In genomic region chr6:156778615-156779205, GRCh38 we compare ENCODE assay signal across 8 cellular contexts. TPM values are rescaled to one million over a fixed set of nuclear protein-coding genes. Genes with fewer than 3 reads are reported as not detected.
A peak's percentile ranks its signal among the peaks of the same experiment; 100 is the strongest.
DNase-seq lines count a peak whose midpoint lies in the region; ATAC-seq and TF ChIP-seq lines count a peak whose summit lies in the region.

No MANE protein-coding gene starts in this region.

- CTCF ChIA-PET in activated CD8-positive, alpha-beta memory T cell treated with anti-CD3 and anti-CD28 coated beads, Interleukin-2, amount 10 ng/mL, durations not matched to agents 7 days and 5 days (lab: Charles Lee) = interaction anchor here (0.6 kb wide), 1 partner anchor 95 kb away, joined by 5 read pairs; no protein-coding TSS in a partner anchor

- H3K4me3 Mint-ChIP-seq in activated CD8-positive, alpha-beta memory T cell treated with anti-CD3 and anti-CD28 coated beads, Interleukin-2, amount 10 ng/mL, durations not matched to agents 7 days and 5 days = peak overlapping the region; percentile 63
- H3K4me3 Mint-ChIP-seq in stimulated activated memory B cell treated with anti-CD40 and anti-IgM and Interleukin-4, amounts not matched to agents 10 μg/mL and 1 μg/mL and 100 μg/mL, for 72 hours = peak overlapping the region; percentile 81

- peak; percentile 43 for DNase-seq in NCI-H345 (lab: John Stamatoyannopoulos, UW)
- DNase-seq in NCI-H345 treated with DMSO at 0.1 percent for 48 hours (lab: John Stamatoyannopoulos, UW; ENCODE audit: unreplicated experiment) = no peak
- DNase-seq in NCI-H1105 treated with DMSO at 0.1 percent for 48 hours (lab: John Stamatoyannopoulos, UW) = peak; percentile 57
- DNase-seq in activated CD8-positive, alpha-beta memory T cell treated with anti-CD3 and anti-CD28 coated beads, Interleukin-2, amount 10 ng/mL, durations not matched to agents 7 days and 5 days = peak; percentile 70
- peak; percentile 50 for DNase-seq in epithelial cell of esophagus (ENCODE audit: low read depth)
- peak; percentile 49 for DNase-seq in myocyte (ENCODE audit: low read depth)
- no peak for DNase-seq in NCI-H1436 (lab: John Stamatoyannopoulos, UW)

- H3K4me1 Mint-ChIP-seq in activated CD8-positive, alpha-beta memory T cell treated with anti-CD3 and anti-CD28 coated beads, Interleukin-2, amount 10 ng/mL, durations not matched to agents 7 days and 5 days = peaks cover 35% of the 10 kb centered on the region
- peaks cover 61% of the 10 kb centered on the region for H3K4me1 Mint-ChIP-seq in stimulated activated memory B cell treated with anti-CD40 and anti-IgM and Interleukin-4, amounts not matched to agents 10 μg/mL and 1 μg/mL and 100 μg/mL, for 72 hours

- peak overlapping the region; percentile 77 for H3K4me3 ChIP-seq in epithelial cell of esophagus (ENCODE audit: low read length)

- H3K27ac Mint-ChIP-seq in activated CD8-positive, alpha-beta memory T cell treated with anti-CD3 and anti-CD28 coated beads, Interleukin-2, amount 10 ng/mL, durations not matched to agents 7 days and 5 days = peak overlapping the region; percentile 81
- peak overlapping the region; percentile 97 for H3K27ac Mint-ChIP-seq in stimulated activated memory B cell treated with anti-CD40 and anti-IgM and Interleukin-4, amounts not matched to agents 10 μg/mL and 1 μg/mL and 100 μg/mL, for 72 hours

- peak; percentile 15 for ATAC-seq in activated CD8-positive, alpha-beta memory T cell treated with anti-CD3 and anti-CD28 coated beads, Interleukin-2, amount 10 ng/mL, durations not matched to agents 7 days and 5 days
- peak; percentile 14 for ATAC-seq in stimulated activated memory B cell treated with anti-CD40 and anti-IgM and Interleukin-4, amounts not matched to agents 10 μg/mL and 1 μg/mL and 100 μg/mL, for 72 hours

- no peaks in the 10 kb centered on the region for H3K9me3 Mint-ChIP-seq in activated CD8-positive, alpha-beta memory T cell treated with anti-CD3 and anti-CD28 coated beads, Interleukin-2, amount 10 ng/mL, durations not matched to agents 7 days and 5 days (ENCODE audit: low read depth)
- H3K9me3 Mint-ChIP-seq in stimulated activated memory B cell treated with anti-CD40 and anti-IgM and Interleukin-4, amounts not matched to agents 10 μg/mL and 1 μg/mL and 100 μg/mL, for 72 hours = no peaks in the 10 kb centered on the region

- H3K27me3 Mint-ChIP-seq in activated CD8-positive, alpha-beta memory T cell treated with anti-CD3 and anti-CD28 coated beads, Interleukin-2, amount 10 ng/mL, durations not matched to agents 7 days and 5 days = no peaks in the 10 kb centered on the region
- no peaks in the 10 kb centered on the region for H3K27me3 Mint-ChIP-seq in stimulated activated memory B cell treated with anti-CD40 and anti-IgM and Interleukin-4, amounts not matched to agents 10 μg/mL and 1 μg/mL and 100 μg/mL, for 72 hours

- H3K36me3 Mint-ChIP-seq in activated CD8-positive, alpha-beta memory T cell treated with anti-CD3 and anti-CD28 coated beads, Interleukin-2, amount 10 ng/mL, durations not matched to agents 7 days and 5 days = peaks cover 4% of the 10 kb centered on the region
- H3K36me3 Mint-ChIP-seq in stimulated activated memory B cell treated with anti-CD40 and anti-IgM and Interleukin-4, amounts not matched to agents 10 μg/mL and 1 μg/mL and 100 μg/mL, for 72 hours = no peaks in the 10 kb centered on the region

- TF ChIP-seq CTCF in epithelial cell of esophagus (IDR thresholded peaks at IDR 0.05; ENCODE audit: insufficient read depth, low read depth, low read length, missing control alignments) = no peak

RNA-seq across cellular contexts. Expression of gene ARID1B, which starts 1.5 kb away (rescaled TPM):
- total RNA-seq in activated CD8-positive, alpha-beta memory T cell treated with anti-CD3 and anti-CD28 coated beads, Interleukin-2, amount 10 ng/mL, durations not matched to agents 7 days and 5 days = 10 to 100 TPM; 59.5 to 81.5 TPM
- 23.3 and 26.2 TPM in 2 replicates for total RNA-seq in myocyte
- 22.2 TPM for polyA plus RNA-seq in myocyte (2012)

Comparison
In these comparisons a context has a peak if more than half of its experiments do, and no peak if none do; other contexts are left out.
1. DNase-seq: peak in NCI-H345 (single experiment), NCI-H1105 treated with DMSO at 0.1 percent for 48 hours (single experiment), activated CD8-positive, alpha-beta memory T cell treated with anti-CD3 and anti-CD28 coated beads, Interleukin-2, amount 10 ng/mL, durations not matched to agents 7 days and 5 days (single experiment), epithelial cell of esophagus (single experiment) and myocyte (single experiment); none in NCI-H345 treated with DMSO at 0.1 percent for 48 hours (single experiment) and NCI-H1436 (single experiment).